8 cellular contexts compared by ENCODE assay signal in genomic region chr16:68356249-68356918, GRCh38. TPM values are rescaled to one million over a fixed set of nuclear protein-coding genes. Genes with fewer than 3 reads are reported as not detected.
A peak's percentile ranks its signal among the peaks of the same experiment; 100 is the strongest.
DNase-seq lines count a peak whose midpoint lies in the region; ATAC-seq and TF ChIP-seq lines count a peak whose summit lies in the region.

No MANE protein-coding gene starts in this region.

- no peaks in the 10 kb centered on the region for H3K9me3 ChIP-seq in esophagus squamous epithelium

- peaks cover 0 to 43% (median 0%) of the 10 kb centered on the region in 3 donors for H3K4me1 ChIP-seq in esophagus squamous epithelium

- H3K4me3 ChIP-seq in esophagus squamous epithelium, result peak overlapping the region in 1 of 4 donors; percentile 32

- TF ChIP-seq CTCF in esophagus squamous epithelium (IDR thresholded peaks at IDR 0.05), result no peak

- intact Hi-C loops in esophagus squamous epithelium (cut with DNase I), result loop anchor here (10.0 kb wide), 1 partner anchor 62 kb away; no protein-coding TSS in a partner anchor

- H3K36me3 ChIP-seq in esophagus squamous epithelium, result peaks cover 16 to 83% (median 25%) of the 10 kb centered on the region in 3 donors

- no peak overlapping the region for H3K27ac ChIP-seq in esophagus squamous epithelium

- ATAC-seq in GM18505 (IDR thresholded peaks at IDR 0.05; ENCODE audit: unreplicated experiment) (peak; percentile 64), HG02840 (IDR thresholded peaks at IDR 0.05; ENCODE audit: low FRiP score, unreplicated experiment) (peak; percentile 70)

- WGBS in esophagus squamous epithelium, 2 donors, result 61% methylated on average over 6 of the region's 28 CpGs; no CpG with 5 or more reads in 1 of the 2 donors

- DNase-seq in SIG-M5 (lab: John Stamatoyannopoulos, UW) (peak; percentile 19), esophagus squamous epithelium (lab: John Stamatoyannopoulos, UW) (no peak), amniotic stem cell (lab: John Stamatoyannopoulos, UW) (no peak), NCI-H1930 (lab: John Stamatoyannopoulos, UW) (no peak)
- peak; percentile 72 for DNase-seq in activated naive CD4-positive, alpha-beta T cell treated with Interleukin-2 at 50 U/mL for 16 hours
- peak; percentile 26 for DNase-seq in stimulated activated CD4-positive, alpha-beta T cell treated with anti-CD3 and anti-CD28 coated beads, Interleukin-2, amount 100 ng/mL, for 4 hours (ENCODE audit: low read depth)

- TF ChIP-seq POLR2A in GM18505 (IDR thresholded peaks at IDR 0.05; ENCODE audit: borderline replicate concordance, extremely low read depth, insufficient read depth, insufficient read length) (no peak), esophagus squamous epithelium (IDR thresholded peaks at IDR 0.05) (no peak)

- H3K27me3 ChIP-seq in esophagus squamous epithelium, result no peaks in the 10 kb centered on the region

RNA-seq across cellular contexts. Expression of gene PRMT7, which starts 45.6 kb away (rescaled TPM):
- total RNA-seq in esophagus squamous epithelium, result 10 to 100 TPM; 15.2 to 35.7 (median 21.2) TPM

RNA-seq across cellular contexts. Expression of gene SLC7A6OS, which starts 45.6 kb away (rescaled TPM):
- total RNA-seq in esophagus squamous epithelium, result 10 to 100 TPM in 1 of 4 donors, 1 to 10 TPM in 3; 4.5 to 16.2 (median 6.7) TPM

Comparison
In these comparisons a context has a peak if more than half of its experiments do, and no peak if none do; other contexts are left out.
1. DNase-seq: peak in SIG-M5 (single experiment), activated naive CD4-positive, alpha-beta T cell treated with Interleukin-2 at 50 U/mL for 16 hours (single experiment) and stimulated activated CD4-positive, alpha-beta T cell treated with anti-CD3 and anti-CD28 coated beads, Interleukin-2, amount 100 ng/mL, for 4 hours (single experiment); none in esophagus squamous epithelium (single experiment), amniotic stem cell (single experiment) and NCI-H1930 (0 of 2).